In genomic region chr18:12376034-12376717, GRCh38 we compare ENCODE assay signal across 8 cellular contexts. TPM values are rescaled to one million over a fixed set of nuclear protein-coding genes. Genes with fewer than 3 reads are reported as not detected.
A peak's percentile ranks its signal among the peaks of the same experiment; 100 is the strongest.
DNase-seq lines count a peak whose midpoint lies in the region; ATAC-seq and TF ChIP-seq lines count a peak whose summit lies in the region.

No MANE protein-coding gene starts in this region.

- peak overlapping the region; percentile 94 for H3K27ac Mint-ChIP-seq in neural crest cell (ENCODE audit: unreplicated experiment)

- H3K9me3 ChIP-seq in esophagus muscularis mucosa = no peaks in the 10 kb centered on the region

- intact Hi-C loops in esophagus muscularis mucosa (cut with DNase I) (loop anchor here (2.0 to 10.0 kb wide), 5 partner anchors 57 to 569 kb away; partner anchors contain the start of genes PTPN2, SEH1L and SPIRE1), posterior cingulate gyrus (cut with DNase I) (no loop called here)

- TF ChIP-seq EP300 in esophagus muscularis mucosa (IDR thresholded peaks at IDR 0.05) = no peak

- H3K36me3 Mint-ChIP-seq in neural crest cell (ENCODE audit: low read depth) = peaks cover 8% of the 10 kb centered on the region

- ATAC-seq in GM18870 (IDR thresholded peaks at IDR 0.05; ENCODE audit: unreplicated experiment) (no peak), HG02588 (IDR thresholded peaks at IDR 0.05; ENCODE audit: unreplicated experiment) (no peak)

- H3K27me3 ChIP-seq in esophagus muscularis mucosa = no peaks in the 10 kb centered on the region

- H3K4me1 ChIP-seq in esophagus muscularis mucosa = peaks cover 33 to 55% (median 50%) of the 10 kb centered on the region in 4 donors

- H3K27ac ChIP-seq in esophagus muscularis mucosa (replicated peaks in 1 of 4) = peak overlapping the region; percentile 97 to 100 (median 99)

- no peak for TF ChIP-seq POLR2A in esophagus muscularis mucosa (IDR thresholded peaks at IDR 0.05; ENCODE audit: low read depth)

- H3K4me3 ChIP-seq in WI38 (ENCODE audit: low read depth, low read length) = peak overlapping the region; percentile 81
- H3K4me3 ChIP-seq in esophagus muscularis mucosa = peak overlapping the region; percentile 69 to 96 (median 82)

- H3K9me3 Mint-ChIP-seq in neural crest cell = no peaks in the 10 kb centered on the region

- no peaks in the 10 kb centered on the region for H3K27me3 Mint-ChIP-seq in neural crest cell (ENCODE audit: low read depth)

- H3K4me1 Mint-ChIP-seq in neural crest cell = peaks cover 49% of the 10 kb centered on the region

- H3K36me3 ChIP-seq in esophagus muscularis mucosa = peaks cover 0 to 6% (median 0%) of the 10 kb centered on the region in 4 donors

- DNase-seq in DMS53 (lab: John Stamatoyannopoulos, UW) = peak; percentile 82
- DNase-seq in HK-2 (ENCODE audit: unreplicated experiment) = peak; percentile 39
- DNase-seq in esophagus muscularis mucosa (ENCODE audit: extremely low spot score) = no peak
- DNase-seq in neural crest cell (ENCODE audit: low read depth, low spot score) = no peak
- no peak for DNase-seq in posterior cingulate gyrus

- TF ChIP-seq CTCF in WI38 (IDR thresholded peaks at IDR 0.05; ENCODE audit: low read depth, low read length) = no peak
- TF ChIP-seq CTCF in esophagus muscularis mucosa (IDR thresholded peaks at IDR 0.05) = no peak
- TF ChIP-seq CTCF in neural crest cell (conservative IDR thresholded peaks at IDR 0.05) = no peak

- 18% methylated on average over 18 of the region's 38 CpGs for WGBS in esophagus muscularis mucosa

- peak overlapping the region; percentile 95 for H3K4me3 Mint-ChIP-seq in neural crest cell

RNA-seq across cellular contexts. Expression of gene AFG3L2, which starts 0.9 kb away (rescaled TPM):
- total RNA-seq in esophagus muscularis mucosa = 10 to 100 TPM; 39.8 to 47.7 (median 41.7) TPM
- 55.3 and 56.4 TPM in 2 replicates for total RNA-seq in neural crest cell

RNA-seq across cellular contexts. Expression of gene PRELID3A, which starts 31.6 kb away (rescaled TPM):
- total RNA-seq in esophagus muscularis mucosa (1 to 10 TPM; 3.0 to 6.3 (median 4.4) TPM), neural crest cell (21.6 and 32.5 TPM in 2 replicates)

Comparison
In these comparisons a context has a peak if more than half of its experiments do, and no peak if none do; other contexts are left out.
1. DNase-seq: peak in DMS53 (single experiment) and HK-2 (single experiment); none in esophagus muscularis mucosa (single experiment), neural crest cell (single experiment) and posterior cingulate gyrus (0 of 10).